Comparison of ENCODE assay signal across 23 cellular contexts in the genomic region with DNA sequence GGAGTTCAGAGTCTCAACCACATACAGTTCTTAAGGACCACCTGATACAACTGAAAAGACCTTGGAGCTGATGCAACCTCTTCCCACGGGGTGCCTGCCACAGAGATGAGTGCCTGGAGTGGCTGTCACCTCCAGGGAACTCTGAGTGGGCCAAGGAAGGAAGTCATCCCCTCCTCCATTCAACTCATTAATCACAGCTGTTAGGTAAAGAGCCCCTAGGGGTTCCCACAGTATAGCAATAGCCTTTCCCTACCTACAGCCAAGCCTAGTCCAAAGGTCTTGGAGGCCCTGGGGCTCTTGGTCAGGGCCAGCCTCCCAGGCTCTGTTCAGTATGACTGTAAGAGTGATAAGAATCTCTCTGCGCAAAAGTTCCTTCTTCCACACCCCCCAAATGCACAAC.
A peak's percentile ranks its signal among the peaks of the same experiment; 100 is the strongest.
DNase-seq lines count a peak whose midpoint lies in the region; ATAC-seq, FAIRE-seq and TF ChIP-seq lines count a peak whose summit lies in the region.
"Had no signal": no experiment of that assay in that cellular context is flagged by ENCODE, and none has a peak within 500 bp of the region (broad histone marks: within the 10 kb centered on the region; RNA-seq: fewer than 3 reads in every experiment).

No MANE protein-coding gene starts in this region.

- no peaks in the 10 kb centered on the region for H3K9me2 ChIP-seq in GM23338 (ENCODE audit: insufficient read depth)
- H3K9me2 ChIP-seq in hepatocyte (replicated peaks; ENCODE audit: insufficient read depth), result no peaks in the 10 kb centered on the region

- no peak for TF ChIP-seq RAD21 in A549 (conservative IDR thresholded peaks at IDR 0.05 in 1 of 2, IDR thresholded peaks at IDR 0.05 in 1 of 2)

- FAIRE-seq in A549 (lab: Jason Lieb, UNC) (no peak), kidney (lab: Jason Lieb, UNC) (no peak)

- H3K27ac Mint-ChIP-seq in GM23338, result no peak overlapping the region
- H3K27ac Mint-ChIP-seq: CD8-positive, alpha-beta T cell; T-helper 17 cell had no signal

- H2AFZ ChIP-seq in GM23338 (peak overlapping the region; percentile 86), hepatocyte (no peak overlapping the region)

- H3K4me2 ChIP-seq in A549 (no peak overlapping the region), GM23338 (peak overlapping the region; percentile 68; the same call in 1 of the 2 replicates), hepatocyte (peak overlapping the region; percentile 14)

- H3K36me3 ChIP-seq in GM23338 (ENCODE audit: insufficient read depth), result no peaks in the 10 kb centered on the region
- no peaks in the 10 kb centered on the region for H3K36me3 ChIP-seq in hepatocyte (replicated peaks; ENCODE audit: insufficient read depth, low read depth)
- no peaks in the 10 kb centered on the region for H3K36me3 ChIP-seq in kidney (ENCODE audit: control insufficient read depth in 1 of 2, insufficient read depth in 2 of 2, low read length in 2 of 2)
- H3K36me3 ChIP-seq: esophagus muscularis mucosa, HAP-1, right atrium auricular region, suprapubic skin had no signal

- H3K36me3 Mint-ChIP-seq in GM23338 (ENCODE audit: low read depth), result no peaks in the 10 kb centered on the region
- H3K36me3 Mint-ChIP-seq: CD8-positive, alpha-beta T cell had no signal

- DNase-seq in A549 (ENCODE audit: low read depth in 1 of 2, low spot score in 1 of 2) (no peak), GM23338 (ENCODE audit: low spot score) (peak; percentile 58), NCI-H82 treated with DMSO at 0.1 percent for 48 hours (lab: John Stamatoyannopoulos, UW; ENCODE audit: unreplicated experiment) (peak; percentile 61), hepatocyte (ENCODE audit: low spot score) (peak; percentile 72), kidney (no peak), EL (no peak), HPDE6-E6E7 (ENCODE audit: extremely low spot score) (no peak)
- DNase-seq: activated CD4-positive, alpha-beta T cell treated with anti-CD3 and anti-CD28 coated beads, Interleukin-2, amount 50 U/mL, for 4 hours; activated naive CD4-positive, alpha-beta T cell; anterior cingulate cortex; CD8-positive, alpha-beta T cell; effector CD4-positive, alpha-beta T cell; IMR-90; NCI-H2029; SHP77; T-helper 17 cell had no signal

- no peaks in the 10 kb centered on the region for H4K20me1 ChIP-seq in GM23338 (replicated peaks; ENCODE audit: insufficient read depth)
- no peaks in the 10 kb centered on the region for H4K20me1 ChIP-seq in hepatocyte (ENCODE audit: insufficient read depth, poor library complexity, severe bottlenecking)

- TF ChIP-seq EP300 in A549 (IDR thresholded peaks at IDR 0.05), result no peak

- TF ChIP-seq POLR2A in A549 (IDR thresholded peaks at IDR 0.05; ENCODE audit: low read length), result no peak

- H3K79me2 ChIP-seq in GM23338 (replicated peaks; ENCODE audit: insufficient read depth) (no peaks in the 10 kb centered on the region), hepatocyte (no peaks in the 10 kb centered on the region)

- TF ChIP-seq CTCF in A549 (IDR thresholded peaks at IDR 0.05), result no peak
- peak; percentile 10 to 29; a peak in 2 of 4 replicates for TF ChIP-seq CTCF in GM23338 (conservative IDR thresholded peaks at IDR 0.05; ENCODE audit: low read depth in 2 of 2)
- TF ChIP-seq CTCF in hepatocyte (IDR thresholded peaks at IDR 0.05; ENCODE audit: poor library complexity), result peak; percentile 11
- no peak for TF ChIP-seq CTCF in kidney (IDR thresholded peaks at IDR 0.05; ENCODE audit: borderline replicate concordance, extremely low read depth, insufficient read depth)

- H3K4me3 Mint-ChIP-seq in GM23338, result no peak overlapping the region
- H3K4me3 Mint-ChIP-seq: CD8-positive, alpha-beta T cell; T-helper 17 cell had no signal

- ATAC-seq in A549 (peak; percentile 21 to 36; a peak in 2 of 6 replicates), GM23338 (peak; percentile 73), GM19455 (IDR thresholded peaks at IDR 0.05; ENCODE audit: unreplicated experiment) (no peak)
- ATAC-seq: CD8-positive, alpha-beta T cell; T-helper 17 cell had no signal

- no peaks in the 10 kb centered on the region for H3K9me3 Mint-ChIP-seq in GM23338
- H3K9me3 Mint-ChIP-seq: CD8-positive, alpha-beta T cell had no signal

- H3F3A ChIP-seq in GM23338 (replicated peaks; ENCODE audit: low read depth), result no peaks in the 10 kb centered on the region

- no peaks in the 10 kb centered on the region for H3K27me3 ChIP-seq in GM23338 (ENCODE audit: insufficient read depth)
- H3K27me3 ChIP-seq in hepatocyte, result no peaks in the 10 kb centered on the region

- H3K4me1 ChIP-seq in A549 (peaks cover 6% of the 10 kb centered on the region; the same call in 1 of the 3 replicates), GM23338 (ENCODE audit: insufficient read depth) (peaks cover 29% of the 10 kb centered on the region), hepatocyte (ENCODE audit: insufficient read depth) (peaks cover 11% of the 10 kb centered on the region), kidney (ENCODE audit: control insufficient read depth in 1 of 2, insufficient read depth in 1 of 2, low read depth in 1 of 2, low read length in 2 of 2) (no peaks in the 10 kb centered on the region)
- H3K4me1 ChIP-seq: right atrium auricular region had no signal

- CTCF ChIA-PET in A549 (lab: Yijun Ruan, JAX), result interaction anchor here (0.9 to 4.2 kb wide), 7 partner anchors 8 to 586 kb away, joined by 3 to 46 read pairs (median 4); no protein-coding TSS in a partner anchor

- 47% methylated on average over 2 of the region's 2 CpGs for WGBS in A549 (ENCODE audit: missing lambda C conversion rate)
- WGBS in hepatocyte (ENCODE audit: low lambda C conversion rate, missing lambda C conversion rate), result 33% methylated on average over 2 of the region's 2 CpGs

- POLR2A ChIA-PET in A549 (lab: Yijun Ruan, JAX), result interaction anchor here (1.0 kb wide), 1 partner anchor 118 kb away, joined by 3 read pairs; no protein-coding TSS in a partner anchor

- H3K4me3 ChIP-seq in A549, result no peak overlapping the region
- H3K4me3 ChIP-seq in GM23338, result no peak overlapping the region
- no peak overlapping the region for H3K4me3 ChIP-seq in hepatocyte
- no peak overlapping the region for H3K4me3 ChIP-seq in kidney (ENCODE audit: low read length in 2 of 2)
- H3K4me3 ChIP-seq: esophagus muscularis mucosa, HAP-1, lung, right atrium auricular region, suprapubic skin had no signal

- H3K27me3 Mint-ChIP-seq in GM23338 (ENCODE audit: insufficient read depth, low read depth, poor library complexity), result no peaks in the 10 kb centered on the region

- intact Hi-C loops in kidney (cut with DNase I), result no loop called here

- H3K4me1 Mint-ChIP-seq in GM23338, result peaks cover 37% of the 10 kb centered on the region
- H3K4me1 Mint-ChIP-seq: T-helper 17 cell had no signal

- no peak overlapping the region for H3K9ac ChIP-seq in kidney (ENCODE audit: low read length in 2 of 2)

- H3K9me3 ChIP-seq in A549 (no peaks in the 10 kb centered on the region), hepatocyte (ENCODE audit: low read depth) (no peaks in the 10 kb centered on the region), kidney (ENCODE audit: control insufficient read depth in 1 of 2, low read length in 2 of 2) (no peaks in the 10 kb centered on the region)
- H3K9me3 ChIP-seq: esophagus muscularis mucosa, HAP-1, right atrium auricular region, suprapubic skin had no signal

- H3K27ac ChIP-seq in A549 (no peak overlapping the region), GM23338 (ENCODE audit: low read depth) (no peak overlapping the region; the same call in 1 of the 2 replicates), hepatocyte (peak overlapping the region; percentile 71), kidney (ENCODE audit: low read depth in 2 of 2, low read length in 2 of 2) (no peak overlapping the region)
- H3K27ac ChIP-seq: esophagus muscularis mucosa, right atrium auricular region, suprapubic skin, VCaP had no signal

TF ChIP-seq in A549, 52 proteins besides CTCF, POLR2A, EP300 and RAD21 (continues in another document):
- TF ChIP-seq, protein P1, sequence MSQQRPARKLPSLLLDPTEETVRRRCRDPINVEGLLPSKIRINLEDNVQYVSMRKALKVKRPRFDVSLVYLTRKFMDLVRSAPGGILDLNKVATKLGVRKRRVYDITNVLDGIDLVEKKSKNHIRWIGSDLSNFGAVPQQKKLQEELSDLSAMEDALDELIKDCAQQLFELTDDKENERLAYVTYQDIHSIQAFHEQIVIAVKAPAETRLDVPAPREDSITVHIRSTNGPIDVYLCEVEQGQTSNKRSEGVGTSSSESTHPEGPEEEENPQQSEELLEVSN (IDR thresholded peaks at IDR 0.05; ENCODE audit: borderline replicate concordance, low read depth), result no peak
- TF ChIP-seq ZFP36 (IDR thresholded peaks at IDR 0.05; ENCODE audit: borderline replicate concordance, partially characterized antibody) (no peak), JUN (IDR thresholded peaks at IDR 0.05) (no peak), SMC3 (IDR thresholded peaks at IDR 0.05) (no peak), ELK1 (IDR thresholded peaks at IDR 0.05; ENCODE audit: low read depth, low read length) (no peak)

TF ChIP-seq in GM23338, 12 proteins besides CTCF, POLR2A, EP300 and RAD21 (continues in another document):
- TF ChIP-seq, protein P2, sequence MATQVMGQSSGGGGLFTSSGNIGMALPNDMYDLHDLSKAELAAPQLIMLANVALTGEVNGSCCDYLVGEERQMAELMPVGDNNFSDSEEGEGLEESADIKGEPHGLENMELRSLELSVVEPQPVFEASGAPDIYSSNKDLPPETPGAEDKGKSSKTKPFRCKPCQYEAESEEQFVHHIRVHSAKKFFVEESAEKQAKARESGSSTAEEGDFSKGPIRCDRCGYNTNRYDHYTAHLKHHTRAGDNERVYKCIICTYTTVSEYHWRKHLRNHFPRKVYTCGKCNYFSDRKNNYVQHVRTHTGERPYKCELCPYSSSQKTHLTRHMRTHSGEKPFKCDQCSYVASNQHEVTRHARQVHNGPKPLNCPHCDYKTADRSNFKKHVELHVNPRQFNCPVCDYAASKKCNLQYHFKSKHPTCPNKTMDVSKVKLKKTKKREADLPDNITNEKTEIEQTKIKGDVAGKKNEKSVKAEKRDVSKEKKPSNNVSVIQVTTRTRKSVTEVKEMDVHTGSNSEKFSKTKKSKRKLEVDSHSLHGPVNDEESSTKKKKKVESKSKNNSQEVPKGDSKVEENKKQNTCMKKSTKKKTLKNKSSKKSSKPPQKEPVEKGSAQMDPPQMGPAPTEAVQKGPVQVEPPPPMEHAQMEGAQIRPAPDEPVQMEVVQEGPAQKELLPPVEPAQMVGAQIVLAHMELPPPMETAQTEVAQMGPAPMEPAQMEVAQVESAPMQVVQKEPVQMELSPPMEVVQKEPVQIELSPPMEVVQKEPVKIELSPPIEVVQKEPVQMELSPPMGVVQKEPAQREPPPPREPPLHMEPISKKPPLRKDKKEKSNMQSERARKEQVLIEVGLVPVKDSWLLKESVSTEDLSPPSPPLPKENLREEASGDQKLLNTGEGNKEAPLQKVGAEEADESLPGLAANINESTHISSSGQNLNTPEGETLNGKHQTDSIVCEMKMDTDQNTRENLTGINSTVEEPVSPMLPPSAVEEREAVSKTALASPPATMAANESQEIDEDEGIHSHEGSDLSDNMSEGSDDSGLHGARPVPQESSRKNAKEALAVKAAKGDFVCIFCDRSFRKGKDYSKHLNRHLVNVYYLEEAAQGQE (IDR thresholded peaks at IDR 0.05; ENCODE audit: unreplicated experiment), result no peak

Comparison
In these comparisons a context has a peak if more than half of its experiments do, and no peak if none do; other contexts are left out.
1. DNase-seq: peak in GM23338 (single experiment), NCI-H82 treated with DMSO at 0.1 percent for 48 hours (single experiment) and hepatocyte (single experiment); none in A549 (0 of 2), kidney (single experiment), EL (single experiment) and HPDE6-E6E7 (single experiment).
2. CTCF ChIP-seq: peak in GM23338 (2 of 2) and hepatocyte (single experiment); none in A549 (single experiment) and kidney (single experiment).